1 cellular context compared by ENCODE assay signal in genomic region chr5:14710313-14710994, GRCh38.
TF ChIP-seq lines count a peak whose summit lies in the region.

No MANE protein-coding gene starts in this region.

TF ChIP-seq in HepG2, 621 proteins besides CTCF, POLR2A, EP300 and RAD21 (continued from another document):
- TF ChIP-seq SP2 (CRISPR knock-in tag; IDR thresholded peaks at IDR 0.05) (no peak), PRDM10 (CRISPR knock-in tag; IDR thresholded peaks at IDR 0.05; ENCODE audit: low read depth) (no peak), TFDP2 (CRISPR knock-in tag; IDR thresholded peaks at IDR 0.05) (no peak), CBX1 (IDR thresholded peaks at IDR 0.05; ENCODE audit: low read depth) (no peak), SIX4 (CRISPR knock-in tag; IDR thresholded peaks at IDR 0.05) (no peak), ZNF225 (CRISPR knock-in tag; IDR thresholded peaks at IDR 0.05) (no peak), ZNF326 (CRISPR knock-in tag; IDR thresholded peaks at IDR 0.05; ENCODE audit: borderline replicate concordance) (no peak), ZKSCAN8 (CRISPR knock-in tag; IDR thresholded peaks at IDR 0.05; ENCODE audit: borderline replicate concordance) (no peak)
